Comparison of ENCODE assay signal across 1 cellular context in genomic region chr22:21968452-21969129, GRCh38.
TF ChIP-seq lines count a peak whose summit lies in the region.

No MANE protein-coding gene starts in this region.

TF ChIP-seq in SK-N-SH treated with all-trans-retinoic acid at 6 μM for 48 hours, 23 proteins besides CTCF, POLR2A, EP300 and RAD21 (continued from another document):
- TF ChIP-seq ZNF8 (CRISPR knock-in tag; IDR thresholded peaks at IDR 0.05): no peak
- no peak for TF ChIP-seq OSR1 (CRISPR knock-in tag; IDR thresholded peaks at IDR 0.05)
- TF ChIP-seq ZFP3 (CRISPR knock-in tag; IDR thresholded peaks at IDR 0.05): no peak
- no peak for TF ChIP-seq RARB (CRISPR knock-in tag; IDR thresholded peaks at IDR 0.05)
- TF ChIP-seq ZFP30 (CRISPR knock-in tag; IDR thresholded peaks at IDR 0.05): no peak
- no peak for TF ChIP-seq CSRNP3 (CRISPR knock-in tag; IDR thresholded peaks at IDR 0.05)
- TF ChIP-seq SNAI2 (CRISPR knock-in tag; IDR thresholded peaks at IDR 0.05): no peak
- no peak for TF ChIP-seq ISL1 (CRISPR knock-in tag; IDR thresholded peaks at IDR 0.05)
- TF ChIP-seq TCF4 (CRISPR knock-in tag; IDR thresholded peaks at IDR 0.05; ENCODE audit: borderline replicate concordance): no peak
- no peak for TF ChIP-seq ZNF565 (CRISPR knock-in tag; conservative IDR thresholded peaks at IDR 0.05; ENCODE audit: low read depth)
